Comparison of ENCODE assay signal across 1 cellular context in genomic region chr4:149765630-149766029, GRCh38.
TF ChIP-seq lines count a peak whose summit lies in the region.

No MANE protein-coding gene starts in this region.

TF ChIP-seq in WTC11, 78 proteins besides CTCF, POLR2A, EP300 and RAD21 (continued from another document):
- TF ChIP-seq ATF2 (CRISPR knock-in tag; IDR thresholded peaks at IDR 0.05; ENCODE audit: borderline replicate concordance, low read depth), result no peak
- TF ChIP-seq TEAD1 (CRISPR knock-in tag; IDR thresholded peaks at IDR 0.05), result no peak
